In genomic region chr5:172370237-172370640, GRCh38 we compare ENCODE assay signal across 2 cellular contexts.
TF ChIP-seq lines count a peak whose summit lies in the region.

No MANE protein-coding gene starts in this region.

TF ChIP-seq in IMR-90, 13 proteins besides CTCF, POLR2A, EP300 and RAD21:
- TF ChIP-seq BHLHE40 (IDR thresholded peaks at IDR 0.05; ENCODE audit: low read depth, low read length) (no peak), RFX5 (IDR thresholded peaks at IDR 0.05; ENCODE audit: low read depth, low read length) (no peak), USF2 (IDR thresholded peaks at IDR 0.05; ENCODE audit: low read depth, low read length) (no peak), CHD1 (IDR thresholded peaks at IDR 0.05; ENCODE audit: low read depth, low read length) (no peak), MAZ (IDR thresholded peaks at IDR 0.05; ENCODE audit: borderline replicate concordance, low read depth, low read length) (no peak), RCOR1 (IDR thresholded peaks at IDR 0.05; ENCODE audit: insufficient replicate concordance, low read length) (no peak), CEBPB (IDR thresholded peaks at IDR 0.05; ENCODE audit: low read depth, low read length) (no peak), MAFK (IDR thresholded peaks at IDR 0.05; ENCODE audit: low read depth, low read length) (no peak), FOS (IDR thresholded peaks at IDR 0.05; ENCODE audit: low read depth, low read length) (no peak), ELK1 (IDR thresholded peaks at IDR 0.05; ENCODE audit: borderline replicate concordance, low read depth, low read length) (no peak), SMC3 (IDR thresholded peaks at IDR 0.05; ENCODE audit: low read depth, low read length) (no peak), MXI1 (IDR thresholded peaks at IDR 0.05; ENCODE audit: borderline replicate concordance, low read depth, low read length) (no peak), NFE2L2 (IDR thresholded peaks at IDR 0.05; ENCODE audit: low read depth, low read length) (no peak)
TF ChIP-seq in IMR-90: peak in this region for 0.

TF ChIP-seq in GM12878, 131 proteins besides CTCF, POLR2A, EP300 and RAD21:
- no peak for TF ChIP-seq SMARCA5 (IDR thresholded peaks at IDR 0.05)
- no peak for TF ChIP-seq SREBF1 (IDR thresholded peaks at IDR 0.05; ENCODE audit: low read length)
TF ChIP-seq in GM12878: peak in this region for 0.
